11 cellular contexts compared by ENCODE assay signal in the genomic region with DNA sequence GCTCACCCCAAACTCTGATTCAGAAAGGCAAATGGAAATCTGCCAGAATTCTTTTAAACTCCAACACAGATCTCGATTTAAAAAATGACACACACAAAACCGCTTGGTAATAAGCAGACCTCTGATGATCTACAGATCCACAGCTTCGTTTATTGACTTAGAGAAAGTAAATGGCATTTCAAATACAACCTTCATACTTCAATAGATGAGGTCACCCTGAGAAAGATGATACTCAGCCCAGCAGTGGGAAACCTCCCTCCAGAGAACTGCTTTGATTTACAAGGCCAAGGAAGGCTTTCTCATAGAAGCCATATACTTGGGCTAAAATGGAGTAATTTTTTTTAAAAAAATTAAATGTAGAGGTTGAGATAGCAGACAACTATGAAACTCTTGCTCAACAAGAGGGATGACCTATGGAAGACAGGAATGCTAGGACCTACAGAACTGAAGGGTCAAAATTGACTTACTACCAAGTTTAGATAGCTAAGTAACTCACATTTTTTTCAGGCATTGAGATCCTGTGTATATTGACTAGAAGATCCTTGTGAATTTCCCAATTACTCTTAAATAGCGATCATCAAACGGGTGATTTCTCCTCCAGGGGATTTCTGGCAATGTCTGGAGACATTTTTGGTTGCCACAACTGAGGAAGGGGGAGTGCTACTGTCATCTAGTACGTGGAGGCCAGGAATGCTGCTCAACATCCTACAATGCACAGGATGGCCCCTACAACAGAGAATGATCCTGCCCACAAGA.
DNase-seq lines count a peak whose midpoint lies in the region; ATAC-seq and TF ChIP-seq lines count a peak whose summit lies in the region.
"Had no signal": no experiment of that assay in that cellular context is flagged by ENCODE, and none has a peak within 500 bp of the region (broad histone marks: within the 10 kb centered on the region; RNA-seq: fewer than 3 reads in every experiment).

No MANE protein-coding gene starts in this region.

- H3K27ac ChIP-seq in CD4-positive, CD25-positive, alpha-beta regulatory T cell (ENCODE audit: insufficient read depth, low read length, poor library complexity, severe bottlenecking): no peak overlapping the region
- H3K27ac ChIP-seq in mesenchymal stem cell (ENCODE audit: low read length, poor library complexity, severe bottlenecking) (peak overlapping the region; percentile 26), stomach (peak overlapping the region in 1 of 5 donors; percentile 47)
- H3K27ac ChIP-seq: parathyroid adenoma, VCaP had no signal

- H3K4me1 ChIP-seq in CD4-positive, CD25-positive, alpha-beta regulatory T cell (ENCODE audit: control insufficient read depth, insufficient read depth, low read length, poor library complexity, severe bottlenecking): peaks cover 37% of the 10 kb centered on the region
- H3K4me1 ChIP-seq in mesenchymal stem cell (ENCODE audit: control insufficient read depth, insufficient read depth, low read depth, low read length): peaks cover 32% of the 10 kb centered on the region
- peaks cover 0 to 60% (median 30%) of the 10 kb centered on the region in 4 donors for H3K4me1 ChIP-seq in stomach
- H3K4me1 ChIP-seq: parathyroid adenoma had no signal

- no peak overlapping the region for H3K4me3 ChIP-seq in CD4-positive, CD25-positive, alpha-beta regulatory T cell (ENCODE audit: low read depth, low read length)
- H3K4me3 ChIP-seq in MG63: no peak overlapping the region
- H3K4me3 ChIP-seq in astrocyte of the cerebellum (ENCODE audit: low read depth, low read length): no peak overlapping the region
- peak overlapping the region in 1 of 2 experiments; percentile 1 for H3K4me3 ChIP-seq in mesenchymal stem cell (ENCODE audit: insufficient read depth in 1 of 2, low read depth in 1 of 2, low read length in 2 of 2)
- no peak overlapping the region for H3K4me3 ChIP-seq in stomach

- no peaks in the 10 kb centered on the region for H3K9me3 ChIP-seq in CD4-positive, CD25-positive, alpha-beta regulatory T cell (ENCODE audit: control insufficient read depth in 2 of 2, low read length in 2 of 2)
- H3K9me3 ChIP-seq in MG63: no peaks in the 10 kb centered on the region
- no peaks in the 10 kb centered on the region for H3K9me3 ChIP-seq in mesenchymal stem cell (ENCODE audit: control insufficient read depth, low read length)
- H3K9me3 ChIP-seq in stomach: no peaks in the 10 kb centered on the region

- H4K91ac ChIP-seq in mesenchymal stem cell (ENCODE audit: low read length): peak overlapping the region; percentile 92

- peaks cover 46% of the 10 kb centered on the region for H3K36me3 Mint-ChIP-seq in CD4-positive, CD25-positive, alpha-beta regulatory T cell

- TF ChIP-seq EP300 in stomach (IDR thresholded peaks at IDR 0.05): no peak

- WGBS in mesenchymal stem cell: 44% methylated on average over 6 of the region's 6 CpGs
- WGBS in stomach, 5 donors: 66 to 74% (median 71%) methylated on average over 6 of the region's 6 CpGs

- peak overlapping the region in 1 of 4 donors; percentile 34 for H3K4me3 Mint-ChIP-seq in CD4-positive, CD25-positive, alpha-beta regulatory T cell

- H2AK5ac ChIP-seq in mesenchymal stem cell (ENCODE audit: low read length, severe bottlenecking): peak overlapping the region; percentile 8

- DNase-seq in CD4-positive, CD25-positive, alpha-beta regulatory T cell: no peak
- peak; percentile 61 for DNase-seq in MG63
- peak; percentile 64 for DNase-seq in astrocyte of the cerebellum (ENCODE audit: low read depth)
- DNase-seq in mesenchymal stem cell: peak; percentile 89
- no peak for DNase-seq in erythroblast (lab: John Stamatoyannopoulos, UW)
- DNase-seq in stomach: no peak
- DNase-seq in Right ventricle myocardium inferior (ENCODE audit: missing footprints): no peak
- DNase-seq in SK-N-DZ (ENCODE audit: low spot score): no peak
- DNase-seq: NCI-H524 had no signal

- TF ChIP-seq POLR2A in erythroblast (IDR thresholded peaks at IDR 0.05; ENCODE audit: low read length): no peak
- TF ChIP-seq POLR2A in stomach (IDR thresholded peaks at IDR 0.05): no peak

- no peak overlapping the region for H2BK120ac ChIP-seq in mesenchymal stem cell (ENCODE audit: low read depth, low read length)

- TF ChIP-seq CTCF in astrocyte of the cerebellum (IDR thresholded peaks at IDR 0.05; ENCODE audit: low read depth, low read length, missing control alignments) (no peak), stomach (IDR thresholded peaks at IDR 0.05) (no peak)

- H3K14ac ChIP-seq in mesenchymal stem cell (ENCODE audit: low read length in 2 of 2): no peak overlapping the region

- peaks cover 26 to 87% (median 53%) of the 10 kb centered on the region in 4 donors for H3K4me1 Mint-ChIP-seq in CD4-positive, CD25-positive, alpha-beta regulatory T cell

- peak overlapping the region; percentile 17 to 81 for H3K18ac ChIP-seq in mesenchymal stem cell (ENCODE audit: low read depth in 1 of 2, low read length in 2 of 2)

- peak overlapping the region; percentile 13 to 88 (median 64) for H3K27ac Mint-ChIP-seq in CD4-positive, CD25-positive, alpha-beta regulatory T cell

- peaks cover 4% of the 10 kb centered on the region for H3K27me3 Mint-ChIP-seq in CD4-positive, CD25-positive, alpha-beta regulatory T cell

- no peaks in the 10 kb centered on the region for H3K9me3 Mint-ChIP-seq in CD4-positive, CD25-positive, alpha-beta regulatory T cell

- peaks cover 70% of the 10 kb centered on the region for H3K36me3 ChIP-seq in CD4-positive, CD25-positive, alpha-beta regulatory T cell (ENCODE audit: control insufficient read depth, insufficient read depth, low read length)
- H3K36me3 ChIP-seq in MG63 (peaks cover 67% of the 10 kb centered on the region), mesenchymal stem cell (ENCODE audit: control insufficient read depth in 1 of 2, insufficient read depth in 2 of 2, low read depth in 1 of 2, low read length in 2 of 2) (peaks cover 21 to 86% of the 10 kb centered on the region in 2 experiments), stomach (peaks cover 0 to 79% (median 43%) of the 10 kb centered on the region in 4 donors)

- peak overlapping the region; percentile 73 for H4K8ac ChIP-seq in mesenchymal stem cell (ENCODE audit: low read length)

- ATAC-seq in CD4-positive, CD25-positive, alpha-beta regulatory T cell (ENCODE audit: low read depth in 2 of 2): no peak
- no peak for ATAC-seq in Right ventricle myocardium inferior

- no peak overlapping the region for H3K4me2 ChIP-seq in mesenchymal stem cell (ENCODE audit: low read length, poor library complexity, severe bottlenecking)

- no peak overlapping the region for H3K23ac ChIP-seq in mesenchymal stem cell (ENCODE audit: low read length in 2 of 2)

- peak overlapping the region in 1 of 2 experiments; percentile 3 for H3K4ac ChIP-seq in mesenchymal stem cell (ENCODE audit: low read depth in 1 of 2, low read length in 2 of 2)

- H2AFZ ChIP-seq in mesenchymal stem cell (ENCODE audit: low read depth, low read length): no peak overlapping the region
- H2AFZ ChIP-seq: parathyroid adenoma had no signal

- H2BK15ac ChIP-seq in mesenchymal stem cell (ENCODE audit: low read depth, poor library complexity, severe bottlenecking): no peak overlapping the region

- peak overlapping the region in 1 of 2 experiments; percentile 69 for H2BK12ac ChIP-seq in mesenchymal stem cell (ENCODE audit: low read length in 2 of 2)

- no peaks in the 10 kb centered on the region for H3K27me3 ChIP-seq in CD4-positive, CD25-positive, alpha-beta regulatory T cell (ENCODE audit: control insufficient read depth, insufficient read depth, low read length)
- H3K27me3 ChIP-seq in MG63 (no peaks in the 10 kb centered on the region), mesenchymal stem cell (ENCODE audit: control insufficient read depth in 1 of 2, insufficient read depth in 1 of 2, low read length in 2 of 2) (no peaks in the 10 kb centered on the region), stomach (no peaks in the 10 kb centered on the region)

- H3K79me1 ChIP-seq in mesenchymal stem cell (replicated peaks; ENCODE audit: low read length, poor library complexity, severe bottlenecking): peaks cover 20% of the 10 kb centered on the region

- intact Hi-C loops in stomach (cut with DNase I; ENCODE audit: low total_unique reads): no loop called here
- intact Hi-C loops in Right ventricle myocardium inferior (cut with DNase I): no loop called here

- H2BK5ac ChIP-seq in mesenchymal stem cell (ENCODE audit: low read depth, low read length, poor library complexity, severe bottlenecking): no peak overlapping the region

- in situ Hi-C loops in astrocyte of the cerebellum (cut with HindIII; ENCODE audit: low sequenced_read_pairs): no loop called here

- H3K9ac ChIP-seq in mesenchymal stem cell (ENCODE audit: low read length): peak overlapping the region; percentile 25
- H3K9ac ChIP-seq: parathyroid adenoma had no signal

Comparison
In these comparisons a context has a peak if more than half of its experiments do, and no peak if none do; other contexts are left out.
1. DNase-seq: peak in MG63 (single experiment), astrocyte of the cerebellum (single experiment) and mesenchymal stem cell (single experiment); none in CD4-positive, CD25-positive, alpha-beta regulatory T cell (0 of 3), erythroblast (0 of 2), stomach (single experiment), Right ventricle myocardium inferior (single experiment) and SK-N-DZ (single experiment).